In the genomic region with DNA sequence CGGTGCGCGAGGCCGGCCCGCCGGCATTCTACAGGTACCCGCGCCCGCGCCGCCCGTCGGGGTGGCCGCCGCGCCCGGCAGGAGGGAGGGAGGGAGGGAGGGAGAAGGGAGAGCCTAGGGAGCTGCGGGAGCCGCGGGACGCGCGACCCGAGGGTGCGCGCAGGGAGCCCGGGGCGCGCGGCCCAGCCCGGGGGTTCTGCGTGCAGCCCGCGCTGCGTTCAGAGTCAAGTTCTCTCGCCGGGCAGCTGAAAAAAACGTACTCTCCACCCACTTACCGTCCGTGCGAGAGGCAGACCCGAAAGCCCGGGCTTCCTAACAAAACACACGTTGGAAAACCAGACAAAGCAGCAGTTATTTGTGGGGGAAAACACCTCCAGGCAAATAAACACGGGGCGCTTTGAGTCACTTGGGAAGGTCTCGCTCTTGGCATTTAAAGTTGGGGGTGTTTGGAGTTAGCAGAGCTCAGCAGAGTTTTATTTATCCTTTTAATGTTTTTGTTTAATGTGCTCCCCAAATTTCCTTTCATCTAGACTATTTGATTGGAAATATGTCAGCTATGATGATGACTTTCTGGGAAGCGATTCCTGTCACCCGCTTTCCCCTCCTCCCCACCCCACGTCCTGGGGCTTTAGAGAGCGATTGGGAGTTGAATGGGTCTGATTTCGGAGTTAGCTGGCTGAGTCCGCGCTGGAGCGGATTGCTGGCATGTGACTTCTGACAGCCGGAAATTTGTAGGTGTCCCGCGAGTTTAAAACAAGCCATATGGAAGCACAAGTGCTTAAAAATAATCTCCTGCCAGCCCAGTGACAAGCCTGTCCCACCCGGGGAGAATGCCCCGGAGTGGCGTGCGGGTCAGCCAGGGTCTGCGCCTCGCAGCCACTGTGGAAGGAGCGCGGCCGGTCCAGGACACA, we compare ENCODE assay signal across 8 cellular contexts. TPM values are rescaled to one million over a fixed set of nuclear protein-coding genes. Genes with fewer than 3 reads are reported as not detected.
DNase-seq lines count a peak whose midpoint lies in the region; ATAC-seq and TF ChIP-seq lines count a peak whose summit lies in the region.

No MANE protein-coding gene starts in this region.

- POLR2A ChIA-PET in WTC11 (lab: Charles Lee) = no interaction called here

- peaks cover 62% of the 10 kb centered on the region for H3K27me3 Mint-ChIP-seq in WTC11 (ENCODE audit: low read depth)

- H3K36me3 Mint-ChIP-seq in WTC11 = no peaks in the 10 kb centered on the region

- peak; percentile 27 for DNase-seq in WTC11 (ENCODE audit: low spot score)
- no peak for DNase-seq in left ventricle myocardium superior
- no peak for DNase-seq in skeletal muscle cell (ENCODE audit: low read depth)
- no peak for DNase-seq in NCI-H226
- DNase-seq in A172 (ENCODE audit: low spot score) = no peak
- DNase-seq in cerebellar cortex (ENCODE audit: low spot score) = no peak
- no peak for DNase-seq in NCI-H2196 (lab: John Stamatoyannopoulos, UW; ENCODE audit: unreplicated experiment)

- ATAC-seq in GM18519 (IDR thresholded peaks at IDR 0.05; ENCODE audit: low FRiP score, unreplicated experiment) (peak; percentile 21), WTC11 (peak; percentile 7), left ventricle myocardium superior (peak; percentile 53)

- H3K9me3 Mint-ChIP-seq in WTC11 = no peaks in the 10 kb centered on the region

- intact Hi-C loops in left ventricle myocardium superior (cut with micrococcal nuclease) = no loop called here

- peak overlapping the region; percentile 86 for H3K4me3 Mint-ChIP-seq in WTC11

- no peak overlapping the region for H3K27ac Mint-ChIP-seq in WTC11

- peaks cover 25% of the 10 kb centered on the region for H3K4me1 Mint-ChIP-seq in WTC11

- TF ChIP-seq CTCF in WTC11 (IDR thresholded peaks at IDR 0.05) = no peak

- CTCF ChIA-PET in WTC11 (lab: Charles Lee) = interaction anchor here (1.1 to 2.6 kb wide), 5 partner anchors 43 to 316 kb away, joined by 3 to 14 read pairs (median 5); no protein-coding TSS in a partner anchor

- H3K4me3 ChIP-seq in skeletal muscle cell (ENCODE audit: low read depth, low read length) = peak overlapping the region; percentile 27

TF ChIP-seq in WTC11, 78 proteins besides CTCF, POLR2A, EP300 and RAD21:
- 0 out of 2 replicates have a peak, but pooled peaks have one; percentile 12 for TF ChIP-seq ZNF423 (CRISPR knock-in tag; IDR thresholded peaks at IDR 0.05)
- no peak for TF ChIP-seq E2F1 (CRISPR knock-in tag; IDR thresholded peaks at IDR 0.05)

RNA-seq across cellular contexts. Expression of gene ESR1, which starts 1.1 kb away (rescaled TPM):
- total RNA-seq in WTC11 (2021) = 0.32 to 1.3 TPM (median 0.98 TPM) in 3 replicates
- total RNA-seq in left ventricle myocardium superior = 1.3 TPM
- 0.02 TPM in 1 of 2 replicates, not detected in the other for total RNA-seq in A172 (2014; rRNA removed; shearing (Covaris generic))
